In genomic region chr2:209936106-209936663, GRCh38 we compare ENCODE assay signal across 12 cellular contexts.
A peak's percentile ranks its signal among the peaks of the same experiment; 100 is the strongest.
DNase-seq lines count a peak whose midpoint lies in the region; ATAC-seq and TF ChIP-seq lines count a peak whose summit lies in the region.
"Had no signal": no experiment of that assay in that cellular context is flagged by ENCODE, and none has a peak within 500 bp of the region (broad histone marks: within the 10 kb centered on the region; RNA-seq: fewer than 3 reads in every experiment).

No MANE protein-coding gene starts in this region.

- peak; percentile 36 for TF ChIP-seq CTCF in C4-2B (conservative IDR thresholded peaks at IDR 0.05)
- peak; percentile 3 for TF ChIP-seq CTCF in foreskin fibroblast (IDR thresholded peaks at IDR 0.05; ENCODE audit: low read depth, low read length)
- TF ChIP-seq CTCF in Peyer's patch (IDR thresholded peaks at IDR 0.05): no peak
- TF ChIP-seq CTCF in suprapubic skin (IDR thresholded peaks at IDR 0.05): no peak

- peak; percentile 61 for ATAC-seq in HG02798 (IDR thresholded peaks at IDR 0.05; ENCODE audit: poor library complexity, unreplicated experiment)
- ATAC-seq: activated naive CD8-positive, alpha-beta T cell treated with anti-CD3 and anti-CD28 coated beads, Interleukin-2, amount 50 U/mL, for 24 hours; stimulated activated naive B cell treated with anti-CD40 and anti-IgM and Interleukin-4, amounts not matched to agents 10 μg/mL and 1 μg/mL and 100 μg/mL, for 72 hours had no signal

- H3F3A ChIP-seq in GM23248 (ENCODE audit: insufficient read depth): no peaks in the 10 kb centered on the region

- H3K27ac ChIP-seq in C4-2B (no peak overlapping the region), Peyer's patch (no peak overlapping the region), GM23248 (no peak overlapping the region), suprapubic skin (no peak overlapping the region)
- H3K27ac ChIP-seq: BLaER1 treated with 17β-estradiol and CSF1 and Interleukin-3, amounts not matched to agents 10 nM and 100 nM had no signal

- no peaks in the 10 kb centered on the region for H3K9me3 ChIP-seq in Peyer's patch
- H3K9me3 ChIP-seq in GM23248 (ENCODE audit: low read depth): no peaks in the 10 kb centered on the region
- H3K9me3 ChIP-seq in suprapubic skin: no peaks in the 10 kb centered on the region
- H3K9me3 ChIP-seq: BLaER1 treated with 17β-estradiol and CSF1 and Interleukin-3, amounts not matched to agents 10 nM and 100 nM had no signal

- 57 to 68% methylated on average over 3 of the region's 3 CpGs for WGBS in GM23248 (ENCODE audit: low coverage in 1 of 2, low lambda C conversion rate in 2 of 2, missing lambda C conversion rate in 2 of 2), 2 experiments
- 81% methylated on average over 3 of the region's 3 CpGs for WGBS in suprapubic skin

- in situ Hi-C loops in GM23248 (cut with MboI): no loop called here

- DNase-seq in RKO (ENCODE audit: low spot score) (peak; percentile 22), foreskin fibroblast (no peak), Peyer's patch (no peak), GM23248 (no peak), suprapubic skin (ENCODE audit: low spot score in 2 of 2) (no peak), NCI-H1417 treated with DMSO at 0.1 percent for 48 hours (lab: John Stamatoyannopoulos, UW) (no peak)
- DNase-seq: activated naive CD8-positive, alpha-beta T cell treated with anti-CD3 and anti-CD28 coated beads, Interleukin-2, amount 50 U/mL, for 24 hours; NCI-H524 treated with DMSO at 0.1 percent for 48 hours; stimulated activated naive B cell treated with anti-CD40 and anti-IgM and Interleukin-4, amounts not matched to agents 10 μg/mL and 1 μg/mL and 100 μg/mL, for 72 hours had no signal

- no peak overlapping the region for H2AFZ ChIP-seq in GM23248

- no peak overlapping the region for H3K4me3 ChIP-seq in foreskin fibroblast (ENCODE audit: low read depth in 1 of 2, low read length in 2 of 2)
- H3K4me3 ChIP-seq in Peyer's patch: no peak overlapping the region
- no peak overlapping the region for H3K4me3 ChIP-seq in GM23248
- no peak overlapping the region for H3K4me3 ChIP-seq in suprapubic skin
- H3K4me3 ChIP-seq: BLaER1 treated with 17β-estradiol and CSF1 and Interleukin-3, amounts not matched to agents 10 nM and 100 nM had no signal

- no peak for TF ChIP-seq EP300 in suprapubic skin (IDR thresholded peaks at IDR 0.05)

- H3K36me3 ChIP-seq in Peyer's patch (no peaks in the 10 kb centered on the region), GM23248 (ENCODE audit: low read depth) (no peaks in the 10 kb centered on the region), suprapubic skin (no peaks in the 10 kb centered on the region)
- H3K36me3 ChIP-seq: BLaER1 treated with 17β-estradiol and CSF1 and Interleukin-3, amounts not matched to agents 10 nM and 100 nM had no signal

- TF ChIP-seq POLR2A in Peyer's patch (IDR thresholded peaks at IDR 0.05): no peak
- no peak for TF ChIP-seq POLR2A in suprapubic skin (IDR thresholded peaks at IDR 0.05)

- H4K20me1 ChIP-seq in GM23248 (ENCODE audit: insufficient read depth): no peaks in the 10 kb centered on the region
- H4K20me1 ChIP-seq: BLaER1 treated with 17β-estradiol and CSF1 and Interleukin-3, amounts not matched to agents 10 nM and 100 nM had no signal

- no peaks in the 10 kb centered on the region for H3K9me2 ChIP-seq in GM23248 (ENCODE audit: insufficient read depth)

- peaks cover 0 to 2% (median 0%) of the 10 kb centered on the region in 4 donors for H3K4me1 ChIP-seq in Peyer's patch
- 0 out of 2 replicates have a peak, but pooled peaks cover 9% of the 10 kb centered on the region for H3K4me1 ChIP-seq in GM23248 (ENCODE audit: insufficient read depth)
- peaks cover 9% of the 10 kb centered on the region for H3K4me1 ChIP-seq in suprapubic skin
- H3K4me1 ChIP-seq: BLaER1 treated with 17β-estradiol and CSF1 and Interleukin-3, amounts not matched to agents 10 nM and 100 nM had no signal

- no peak overlapping the region for H3K9ac ChIP-seq in GM23248
- H3K9ac ChIP-seq: BLaER1 treated with 17β-estradiol and CSF1 and Interleukin-3, amounts not matched to agents 10 nM and 100 nM had no signal

- no peak overlapping the region for H3K4me2 ChIP-seq in GM23248 (ENCODE audit: unreplicated experiment)
- H3K4me2 ChIP-seq: BLaER1 treated with 17β-estradiol and CSF1 and Interleukin-3, amounts not matched to agents 10 nM and 100 nM had no signal

- H3K27me3 ChIP-seq in Peyer's patch: no peaks in the 10 kb centered on the region
- H3K27me3 ChIP-seq in GM23248 (replicated peaks; ENCODE audit: insufficient read depth): no peaks in the 10 kb centered on the region
- no peaks in the 10 kb centered on the region for H3K27me3 ChIP-seq in suprapubic skin
- H3K27me3 ChIP-seq: BLaER1 treated with 17β-estradiol and CSF1 and Interleukin-3, amounts not matched to agents 10 nM and 100 nM had no signal

- H3K79me2 ChIP-seq in GM23248 (ENCODE audit: insufficient read depth): no peaks in the 10 kb centered on the region

Comparison
In these comparisons a context has a peak if more than half of its experiments do, and no peak if none do; other contexts are left out.
1. CTCF ChIP-seq: peak in C4-2B (single experiment) and foreskin fibroblast (single experiment); none in Peyer's patch (0 of 6) and suprapubic skin (0 of 2).